In genomic region chr6:44127186-44128019, GRCh38 we compare ENCODE assay signal across 1 cellular context.
TF ChIP-seq lines count a peak whose summit lies in the region.

Gene MRPL14 (minus strand): TSS chr6:44127452. CDS start chr6:44116611, 10,841 bp downstream.
Gene TMEM63B (plus strand): TSS chr6:44127554. CDS start chr6:44134585, 7,031 bp downstream.

TF ChIP-seq in K562, 482 proteins besides CTCF, POLR2A, EP300 and RAD21 (continued from another document and continues in another):
- no peak for TF ChIP-seq ARID3B (CRISPR knock-in tag; IDR thresholded peaks at IDR 0.05; ENCODE audit: borderline replicate concordance)
- TF ChIP-seq JUNB (CRISPR knock-in tag; conservative IDR thresholded peaks at IDR 0.05), result no peak
- TF ChIP-seq ZNF431 (CRISPR knock-in tag; IDR thresholded peaks at IDR 0.05), result 0 out of 2 replicates have a peak, but pooled peaks have one; percentile 4
- peak; percentile 90 for TF ChIP-seq MAX (CRISPR knock-in tag; IDR thresholded peaks at IDR 0.05)
- peak; percentile 4; the same call in 1 of the 2 replicates for TF ChIP-seq JUND (IDR thresholded peaks at IDR 0.05; ENCODE audit: borderline replicate concordance, low read depth, low read length)
- no peak for TF ChIP-seq JUND (tag; IDR thresholded peaks at IDR 0.05; ENCODE audit: borderline replicate concordance, low read depth, low read length)
- peak; percentile 80; the same call in 1 of the 2 replicates for TF ChIP-seq PHF8 (IDR thresholded peaks at IDR 0.05; ENCODE audit: borderline replicate concordance, low read length)
- TF ChIP-seq RB1 (IDR thresholded peaks at IDR 0.05; ENCODE audit: low read depth), result peak; percentile 66
- TF ChIP-seq ARID4B (CRISPR knock-in tag; IDR thresholded peaks at IDR 0.05), result peak; percentile 40; the same call in 1 of the 2 replicates
- TF ChIP-seq E2F6 (IDR thresholded peaks at IDR 0.05; ENCODE audit: borderline replicate concordance in 1 of 2, extremely low read depth in 1 of 2, insufficient read depth in 1 of 2, insufficient read length in 1 of 2, low read depth in 1 of 2, low read length in 1 of 2, poor library complexity in 1 of 2, severe bottlenecking in 1 of 2), result peak; percentile 84 to 96
- peak; percentile 38; the same call in 1 of the 2 replicates for TF ChIP-seq THAP12 (CRISPR knock-in tag; IDR thresholded peaks at IDR 0.05)
- TF ChIP-seq ATF6 (CRISPR knock-in tag; IDR thresholded peaks at IDR 0.05), result 0 out of 2 replicates have a peak, but pooled peaks have one; percentile 51
- 0 out of 2 replicates have a peak, but pooled peaks have one; percentile 7 for TF ChIP-seq RBM15 (IDR thresholded peaks at IDR 0.05; ENCODE audit: insufficient read depth, low read length)
- TF ChIP-seq MYC (IDR thresholded peaks at IDR 0.05; ENCODE audit: low read depth, low read length), result peak; percentile 93
- TF ChIP-seq MYC (CRISPR knock-in tag; IDR thresholded peaks at IDR 0.05; ENCODE audit: borderline replicate concordance, low read depth), result no peak
- peak in 1 of 2 experiments; percentile 64; a peak in 1 of 4 replicates for TF ChIP-seq FOXA3 (CRISPR knock-in tag; conservative IDR thresholded peaks at IDR 0.05 in 1 of 2, IDR thresholded peaks at IDR 0.05 in 1 of 2)
- peak; percentile 79 for TF ChIP-seq ZNF444 (CRISPR knock-in tag; IDR thresholded peaks at IDR 0.05)
- TF ChIP-seq AFF1 (IDR thresholded peaks at IDR 0.05; ENCODE audit: low read depth in 1 of 2, partially characterized antibody in 2 of 2), result no peak
- peak; percentile 68 for TF ChIP-seq CCNT2 (IDR thresholded peaks at IDR 0.05; ENCODE audit: borderline replicate concordance, extremely low read depth, insufficient read length, low read depth, low read length)
- TF ChIP-seq TBP (optimal IDR thresholded peaks at IDR 0.05; ENCODE audit: low read depth, low read length), result peak; percentile 57
- TF ChIP-seq HNRNPUL1 (IDR thresholded peaks at IDR 0.05; ENCODE audit: low read length), result no peak
- TF ChIP-seq YY1 (IDR thresholded peaks at IDR 0.05; ENCODE audit: borderline replicate concordance in 1 of 3, control insufficient read depth in 1 of 3, extremely low read depth in 1 of 3, insufficient read depth in 3 of 3, insufficient read length in 1 of 3, insufficient replicate concordance in 2 of 3, low read depth in 1 of 3, low read length in 2 of 3), result peak in 2 of 3 experiments; percentile 19 to 43
- TF ChIP-seq POLR2AphosphoS5 (IDR thresholded peaks at IDR 0.05; ENCODE audit: control insufficient read depth, insufficient read depth, low read depth, low read length), result peak; percentile 83
- peak; percentile 51 for TF ChIP-seq EGR1 (conservative IDR thresholded peaks at IDR 0.05)
- no peak for TF ChIP-seq CBX2 (IDR thresholded peaks at IDR 0.05; ENCODE audit: insufficient read depth, low read length, poor library complexity, severe bottlenecking)
- no peak for TF ChIP-seq CHD2 (IDR thresholded peaks at IDR 0.05; ENCODE audit: low read depth, low read length)
- peak in 1 of 2 experiments; percentile 82; a peak in 3 of 4 replicates for TF ChIP-seq MNT (conservative IDR thresholded peaks at IDR 0.05)
- TF ChIP-seq AFF4 (CRISPR knock-in tag; IDR thresholded peaks at IDR 0.05), result 0 out of 2 replicates have a peak, but pooled peaks have one; percentile 59
